Comparison of ENCODE assay signal across 1 cellular context in the genomic region with DNA sequence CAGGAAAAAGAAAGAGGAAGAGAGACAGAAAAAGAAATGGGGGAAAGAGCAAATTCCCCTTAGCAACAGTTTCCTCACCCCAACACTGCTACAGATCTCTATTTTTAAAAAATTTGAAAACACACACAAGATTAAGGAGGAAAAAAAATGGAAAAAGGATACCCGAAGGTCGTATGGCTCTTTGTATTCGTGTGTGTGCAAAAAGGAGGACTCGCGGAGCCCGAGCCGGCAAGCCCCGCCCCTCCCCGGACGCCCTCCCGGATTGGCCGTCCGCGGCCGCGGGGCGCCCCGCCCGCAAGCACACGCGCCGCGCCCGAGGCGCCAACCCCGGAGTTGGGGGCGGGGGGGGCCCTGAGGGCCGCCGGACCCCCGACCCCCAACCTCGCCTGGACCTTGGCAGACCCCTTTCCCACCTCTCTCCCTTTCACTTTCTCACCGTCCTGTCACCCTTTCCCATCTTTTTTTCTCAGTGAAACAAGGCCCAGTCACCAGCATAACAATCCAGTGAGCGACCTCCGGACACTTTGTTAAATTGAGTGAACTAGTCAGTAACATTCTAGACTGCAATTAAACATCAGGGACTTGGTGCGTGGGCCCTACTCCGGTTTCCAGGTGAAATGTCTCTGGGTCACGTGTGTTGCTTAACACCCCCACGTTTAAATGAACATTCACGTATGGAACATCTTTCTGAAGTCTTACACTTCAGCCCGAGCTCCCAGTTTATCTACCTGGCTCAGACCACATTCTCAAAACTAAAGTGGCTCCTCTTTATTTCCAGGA.
TF ChIP-seq lines count a peak whose summit lies in the region.

A gene with protein sequence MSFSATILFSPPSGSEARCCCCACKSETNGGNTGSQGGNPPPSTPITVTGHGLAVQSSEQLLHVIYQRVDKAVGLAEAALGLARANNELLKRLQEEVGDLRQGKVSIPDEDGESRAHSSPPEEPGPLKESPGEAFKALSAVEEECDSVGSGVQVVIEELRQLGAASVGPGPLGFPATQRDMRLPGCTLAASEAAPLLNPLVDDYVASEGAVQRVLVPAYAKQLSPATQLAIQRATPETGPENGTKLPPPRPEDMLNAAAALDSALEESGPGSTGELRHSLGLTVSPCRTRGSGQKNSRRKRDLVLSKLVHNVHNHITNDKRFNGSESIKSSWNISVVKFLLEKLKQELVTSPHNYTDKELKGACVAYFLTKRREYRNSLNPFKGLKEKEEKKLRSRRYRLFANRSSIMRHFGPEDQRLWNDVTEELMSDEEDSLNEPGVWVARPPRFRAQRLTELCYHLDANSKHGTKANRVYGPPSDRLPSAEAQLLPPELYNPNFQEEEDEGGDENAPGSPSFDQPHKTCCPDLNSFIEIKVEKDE (minus strand): TSS at position 205 of the 780 bp plus-strand sequence. CDS start 11,120 bp downstream, outside the sequence.

TF ChIP-seq in HepG2, 621 proteins besides CTCF, POLR2A, EP300 and RAD21 (continued from another document and continues in another):
- TF ChIP-seq YY1 (IDR thresholded peaks at IDR 0.05; ENCODE audit: insufficient read depth, insufficient replicate concordance, low read depth, low read length), result peak; percentile 85
- TF ChIP-seq ATRX (CRISPR knock-in tag; IDR thresholded peaks at IDR 0.05; ENCODE audit: borderline replicate concordance), result no peak
- peak; percentile 19 for TF ChIP-seq MED8 (CRISPR knock-in tag; IDR thresholded peaks at IDR 0.05; ENCODE audit: insufficient replicate concordance)
- TF ChIP-seq, protein P1, sequence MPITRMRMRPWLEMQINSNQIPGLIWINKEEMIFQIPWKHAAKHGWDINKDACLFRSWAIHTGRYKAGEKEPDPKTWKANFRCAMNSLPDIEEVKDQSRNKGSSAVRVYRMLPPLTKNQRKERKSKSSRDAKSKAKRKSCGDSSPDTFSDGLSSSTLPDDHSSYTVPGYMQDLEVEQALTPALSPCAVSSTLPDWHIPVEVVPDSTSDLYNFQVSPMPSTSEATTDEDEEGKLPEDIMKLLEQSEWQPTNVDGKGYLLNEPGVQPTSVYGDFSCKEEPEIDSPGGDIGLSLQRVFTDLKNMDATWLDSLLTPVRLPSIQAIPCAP (CRISPR knock-in tag; IDR thresholded peaks at IDR 0.05; ENCODE audit: low read depth), result peak; percentile 60; the same call in 1 of the 2 replicates
- peak; percentile 95 for TF ChIP-seq SP4 (CRISPR knock-in tag; IDR thresholded peaks at IDR 0.05)
- TF ChIP-seq, protein P2, sequence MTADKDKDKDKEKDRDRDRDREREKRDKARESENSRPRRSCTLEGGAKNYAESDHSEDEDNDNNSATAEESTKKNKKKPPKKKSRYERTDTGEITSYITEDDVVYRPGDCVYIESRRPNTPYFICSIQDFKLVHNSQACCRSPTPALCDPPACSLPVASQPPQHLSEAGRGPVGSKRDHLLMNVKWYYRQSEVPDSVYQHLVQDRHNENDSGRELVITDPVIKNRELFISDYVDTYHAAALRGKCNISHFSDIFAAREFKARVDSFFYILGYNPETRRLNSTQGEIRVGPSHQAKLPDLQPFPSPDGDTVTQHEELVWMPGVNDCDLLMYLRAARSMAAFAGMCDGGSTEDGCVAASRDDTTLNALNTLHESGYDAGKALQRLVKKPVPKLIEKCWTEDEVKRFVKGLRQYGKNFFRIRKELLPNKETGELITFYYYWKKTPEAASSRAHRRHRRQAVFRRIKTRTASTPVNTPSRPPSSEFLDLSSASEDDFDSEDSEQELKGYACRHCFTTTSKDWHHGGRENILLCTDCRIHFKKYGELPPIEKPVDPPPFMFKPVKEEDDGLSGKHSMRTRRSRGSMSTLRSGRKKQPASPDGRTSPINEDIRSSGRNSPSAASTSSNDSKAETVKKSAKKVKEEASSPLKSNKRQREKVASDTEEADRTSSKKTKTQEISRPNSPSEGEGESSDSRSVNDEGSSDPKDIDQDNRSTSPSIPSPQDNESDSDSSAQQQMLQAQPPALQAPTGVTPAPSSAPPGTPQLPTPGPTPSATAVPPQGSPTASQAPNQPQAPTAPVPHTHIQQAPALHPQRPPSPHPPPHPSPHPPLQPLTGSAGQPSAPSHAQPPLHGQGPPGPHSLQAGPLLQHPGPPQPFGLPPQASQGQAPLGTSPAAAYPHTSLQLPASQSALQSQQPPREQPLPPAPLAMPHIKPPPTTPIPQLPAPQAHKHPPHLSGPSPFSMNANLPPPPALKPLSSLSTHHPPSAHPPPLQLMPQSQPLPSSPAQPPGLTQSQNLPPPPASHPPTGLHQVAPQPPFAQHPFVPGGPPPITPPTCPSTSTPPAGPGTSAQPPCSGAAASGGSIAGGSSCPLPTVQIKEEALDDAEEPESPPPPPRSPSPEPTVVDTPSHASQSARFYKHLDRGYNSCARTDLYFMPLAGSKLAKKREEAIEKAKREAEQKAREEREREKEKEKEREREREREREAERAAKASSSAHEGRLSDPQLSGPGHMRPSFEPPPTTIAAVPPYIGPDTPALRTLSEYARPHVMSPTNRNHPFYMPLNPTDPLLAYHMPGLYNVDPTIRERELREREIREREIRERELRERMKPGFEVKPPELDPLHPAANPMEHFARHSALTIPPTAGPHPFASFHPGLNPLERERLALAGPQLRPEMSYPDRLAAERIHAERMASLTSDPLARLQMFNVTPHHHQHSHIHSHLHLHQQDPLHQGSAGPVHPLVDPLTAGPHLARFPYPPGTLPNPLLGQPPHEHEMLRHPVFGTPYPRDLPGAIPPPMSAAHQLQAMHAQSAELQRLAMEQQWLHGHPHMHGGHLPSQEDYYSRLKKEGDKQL (CRISPR knock-in tag; IDR thresholded peaks at IDR 0.05; ENCODE audit: low read depth), result no peak
- TF ChIP-seq NFIB (CRISPR knock-in tag; IDR thresholded peaks at IDR 0.05; ENCODE audit: borderline replicate concordance), result no peak
- peak; percentile 46; the same call in 1 of the 2 replicates for TF ChIP-seq PHF20 (CRISPR knock-in tag; IDR thresholded peaks at IDR 0.05)
- TF ChIP-seq ZNF572 (CRISPR knock-in tag; IDR thresholded peaks at IDR 0.05), result no peak
- TF ChIP-seq POLR2AphosphoS2 (IDR thresholded peaks at IDR 0.05; ENCODE audit: low read depth, low read length), result no peak
- peak; percentile 76 for TF ChIP-seq ZNF883 (CRISPR knock-in tag; IDR thresholded peaks at IDR 0.05; ENCODE audit: not compliant biosample characterization)
- 0 out of 2 replicates have a peak, but pooled peaks have one; percentile 54 for TF ChIP-seq ZBTB42 (CRISPR knock-in tag; IDR thresholded peaks at IDR 0.05)
- TF ChIP-seq TBX2 (CRISPR knock-in tag; IDR thresholded peaks at IDR 0.05; ENCODE audit: borderline replicate concordance), result peak; percentile 62; the same call in 1 of the 2 replicates
- peak; percentile 52; the same call in 1 of the 2 replicates for TF ChIP-seq SALL2 (CRISPR knock-in tag; IDR thresholded peaks at IDR 0.05)
- TF ChIP-seq, protein P3, sequence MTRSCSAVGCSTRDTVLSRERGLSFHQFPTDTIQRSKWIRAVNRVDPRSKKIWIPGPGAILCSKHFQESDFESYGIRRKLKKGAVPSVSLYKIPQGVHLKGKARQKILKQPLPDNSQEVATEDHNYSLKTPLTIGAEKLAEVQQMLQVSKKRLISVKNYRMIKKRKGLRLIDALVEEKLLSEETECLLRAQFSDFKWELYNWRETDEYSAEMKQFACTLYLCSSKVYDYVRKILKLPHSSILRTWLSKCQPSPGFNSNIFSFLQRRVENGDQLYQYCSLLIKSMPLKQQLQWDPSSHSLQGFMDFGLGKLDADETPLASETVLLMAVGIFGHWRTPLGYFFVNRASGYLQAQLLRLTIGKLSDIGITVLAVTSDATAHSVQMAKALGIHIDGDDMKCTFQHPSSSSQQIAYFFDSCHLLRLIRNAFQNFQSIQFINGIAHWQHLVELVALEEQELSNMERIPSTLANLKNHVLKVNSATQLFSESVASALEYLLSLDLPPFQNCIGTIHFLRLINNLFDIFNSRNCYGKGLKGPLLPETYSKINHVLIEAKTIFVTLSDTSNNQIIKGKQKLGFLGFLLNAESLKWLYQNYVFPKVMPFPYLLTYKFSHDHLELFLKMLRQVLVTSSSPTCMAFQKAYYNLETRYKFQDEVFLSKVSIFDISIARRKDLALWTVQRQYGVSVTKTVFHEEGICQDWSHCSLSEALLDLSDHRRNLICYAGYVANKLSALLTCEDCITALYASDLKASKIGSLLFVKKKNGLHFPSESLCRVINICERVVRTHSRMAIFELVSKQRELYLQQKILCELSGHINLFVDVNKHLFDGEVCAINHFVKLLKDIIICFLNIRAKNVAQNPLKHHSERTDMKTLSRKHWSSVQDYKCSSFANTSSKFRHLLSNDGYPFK (CRISPR knock-in tag; IDR thresholded peaks at IDR 0.05; ENCODE audit: borderline replicate concordance), result no peak
- peak; percentile 95 for TF ChIP-seq MXI1 (IDR thresholded peaks at IDR 0.05; ENCODE audit: borderline replicate concordance, low read depth, low read length)
- no peak for TF ChIP-seq ZNF260 (CRISPR knock-in tag; IDR thresholded peaks at IDR 0.05; ENCODE audit: borderline replicate concordance, low read depth)
- TF ChIP-seq ZNF652 (CRISPR knock-in tag; IDR thresholded peaks at IDR 0.05; ENCODE audit: borderline replicate concordance, low read depth), result no peak
- no peak for TF ChIP-seq ZNF614 (CRISPR knock-in tag; IDR thresholded peaks at IDR 0.05; ENCODE audit: borderline replicate concordance)
- TF ChIP-seq SYNCRIP (IDR thresholded peaks at IDR 0.05; ENCODE audit: insufficient read depth, low read depth, low read length), result no peak
- TF ChIP-seq ONECUT2 (CRISPR knock-in tag; IDR thresholded peaks at IDR 0.05), result no peak
- peak; percentile 61 for TF ChIP-seq IKZF4 (CRISPR knock-in tag; IDR thresholded peaks at IDR 0.05; ENCODE audit: borderline replicate concordance, low read depth, not compliant biosample characterization)
- peak; percentile 90 for TF ChIP-seq ZNF33B (CRISPR knock-in tag; IDR thresholded peaks at IDR 0.05)
- TF ChIP-seq SAP130 (CRISPR knock-in tag; IDR thresholded peaks at IDR 0.05; ENCODE audit: low read depth), result peak; percentile 46; the same call in 1 of the 2 replicates
- TF ChIP-seq, protein P4, sequence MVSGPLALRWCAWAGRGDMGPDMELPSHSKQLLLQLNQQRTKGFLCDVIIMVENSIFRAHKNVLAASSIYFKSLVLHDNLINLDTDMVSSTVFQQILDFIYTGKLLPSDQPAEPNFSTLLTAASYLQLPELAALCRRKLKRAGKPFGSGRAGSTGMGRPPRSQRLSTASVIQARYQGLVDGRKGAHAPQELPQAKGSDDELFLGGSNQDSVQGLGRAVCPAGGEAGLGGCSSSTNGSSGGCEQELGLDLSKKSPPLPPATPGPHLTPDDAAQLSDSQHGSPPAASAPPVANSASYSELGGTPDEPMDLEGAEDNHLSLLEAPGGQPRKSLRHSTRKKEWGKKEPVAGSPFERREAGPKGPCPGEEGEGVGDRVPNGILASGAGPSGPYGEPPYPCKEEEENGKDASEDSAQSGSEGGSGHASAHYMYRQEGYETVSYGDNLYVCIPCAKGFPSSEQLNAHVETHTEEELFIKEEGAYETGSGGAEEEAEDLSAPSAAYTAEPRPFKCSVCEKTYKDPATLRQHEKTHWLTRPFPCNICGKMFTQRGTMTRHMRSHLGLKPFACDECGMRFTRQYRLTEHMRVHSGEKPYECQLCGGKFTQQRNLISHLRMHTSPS (CRISPR knock-in tag; IDR thresholded peaks at IDR 0.05; ENCODE audit: low read depth), result no peak
- TF ChIP-seq ZNF251 (CRISPR knock-in tag; IDR thresholded peaks at IDR 0.05), result no peak
- TF ChIP-seq HDAC6 (IDR thresholded peaks at IDR 0.05; ENCODE audit: low read depth, low read length), result no peak
- TF ChIP-seq KLF12 (CRISPR knock-in tag; IDR thresholded peaks at IDR 0.05; ENCODE audit: borderline replicate concordance), result peak; percentile 48; the same call in 1 of the 2 replicates
- no peak for TF ChIP-seq PCBP1 (IDR thresholded peaks at IDR 0.05; ENCODE audit: borderline replicate concordance, low read depth, low read length)
- no peak for TF ChIP-seq ZNF549 (CRISPR knock-in tag; IDR thresholded peaks at IDR 0.05)
- peak; percentile 59; the same call in 1 of the 2 replicates for TF ChIP-seq IRF2 (CRISPR knock-in tag; IDR thresholded peaks at IDR 0.05)
- no peak for TF ChIP-seq MAFK (conservative IDR thresholded peaks at IDR 0.05 in 1 of 2, IDR thresholded peaks at IDR 0.05 in 1 of 2; ENCODE audit: low read length in 2 of 2)
- no peak for TF ChIP-seq SIN3A (IDR thresholded peaks at IDR 0.05; ENCODE audit: borderline replicate concordance, low read depth, low read length)
- TF ChIP-seq, protein P5, sequence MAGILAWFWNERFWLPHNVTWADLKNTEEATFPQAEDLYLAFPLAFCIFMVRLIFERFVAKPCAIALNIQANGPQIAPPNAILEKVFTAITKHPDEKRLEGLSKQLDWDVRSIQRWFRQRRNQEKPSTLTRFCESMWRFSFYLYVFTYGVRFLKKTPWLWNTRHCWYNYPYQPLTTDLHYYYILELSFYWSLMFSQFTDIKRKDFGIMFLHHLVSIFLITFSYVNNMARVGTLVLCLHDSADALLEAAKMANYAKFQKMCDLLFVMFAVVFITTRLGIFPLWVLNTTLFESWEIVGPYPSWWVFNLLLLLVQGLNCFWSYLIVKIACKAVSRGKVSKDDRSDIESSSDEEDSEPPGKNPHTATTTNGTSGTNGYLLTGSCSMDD (CRISPR knock-in tag; IDR thresholded peaks at IDR 0.05), result no peak
- TF ChIP-seq CENPT (CRISPR knock-in tag; IDR thresholded peaks at IDR 0.05; ENCODE audit: low read depth), result peak; percentile 64; the same call in 1 of the 2 replicates
- TF ChIP-seq KDM5A (IDR thresholded peaks at IDR 0.05; ENCODE audit: borderline replicate concordance, low read length), result 0 out of 2 replicates have a peak, but pooled peaks have one; percentile 78
- no peak for TF ChIP-seq RARG (CRISPR knock-in tag; IDR thresholded peaks at IDR 0.05; ENCODE audit: low read depth)
- TF ChIP-seq ZSCAN25 (CRISPR knock-in tag; IDR thresholded peaks at IDR 0.05), result no peak
- no peak for TF ChIP-seq TCF7L2 (IDR thresholded peaks at IDR 0.05; ENCODE audit: low read depth, low read length)
- peak; percentile 94 for TF ChIP-seq POLR2AphosphoS5 (IDR thresholded peaks at IDR 0.05; ENCODE audit: low read depth, low read length)
- no peak; the same call in 1 of the 2 replicates for TF ChIP-seq ZNF326 (CRISPR knock-in tag; IDR thresholded peaks at IDR 0.05; ENCODE audit: borderline replicate concordance)
- TF ChIP-seq, protein P6, sequence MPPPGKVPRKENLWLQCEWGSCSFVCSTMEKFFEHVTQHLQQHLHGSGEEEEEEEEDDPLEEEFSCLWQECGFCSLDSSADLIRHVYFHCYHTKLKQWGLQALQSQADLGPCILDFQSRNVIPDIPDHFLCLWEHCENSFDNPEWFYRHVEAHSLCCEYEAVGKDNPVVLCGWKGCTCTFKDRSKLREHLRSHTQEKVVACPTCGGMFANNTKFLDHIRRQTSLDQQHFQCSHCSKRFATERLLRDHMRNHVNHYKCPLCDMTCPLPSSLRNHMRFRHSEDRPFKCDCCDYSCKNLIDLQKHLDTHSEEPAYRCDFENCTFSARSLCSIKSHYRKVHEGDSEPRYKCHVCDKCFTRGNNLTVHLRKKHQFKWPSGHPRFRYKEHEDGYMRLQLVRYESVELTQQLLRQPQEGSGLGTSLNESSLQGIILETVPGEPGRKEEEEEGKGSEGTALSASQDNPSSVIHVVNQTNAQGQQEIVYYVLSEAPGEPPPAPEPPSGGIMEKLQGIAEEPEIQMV (CRISPR knock-in tag; IDR thresholded peaks at IDR 0.05; ENCODE audit: low read depth), result peak; percentile 80
- TF ChIP-seq EEA1 (CRISPR knock-in tag; IDR thresholded peaks at IDR 0.05; ENCODE audit: borderline replicate concordance), result peak; percentile 47; the same call in 1 of the 2 replicates
- TF ChIP-seq SIX4 (CRISPR knock-in tag; IDR thresholded peaks at IDR 0.05), result no peak
- TF ChIP-seq ZNF367 (CRISPR knock-in tag; IDR thresholded peaks at IDR 0.05; ENCODE audit: borderline replicate concordance), result no peak; the same call in 1 of the 2 replicates
- no peak for TF ChIP-seq SOX6 (IDR thresholded peaks at IDR 0.05)
- TF ChIP-seq SOX6 (CRISPR knock-in tag; IDR thresholded peaks at IDR 0.05), result no peak
